In genomic region chrX:103248553-103248952, GRCh38 we compare ENCODE assay signal across 9 cellular contexts. TPM values are rescaled to one million over a fixed set of nuclear protein-coding genes. Genes with fewer than 3 reads are reported as not detected.
DNase-seq lines count a peak whose midpoint lies in the region; ATAC-seq, FAIRE-seq and TF ChIP-seq lines count a peak whose summit lies in the region.
"Had no signal": no experiment of that assay in that cellular context is flagged by ENCODE, and none has a peak within 500 bp of the region (broad histone marks: within the 10 kb centered on the region; RNA-seq: fewer than 3 reads in every experiment).

No MANE protein-coding gene starts in this region.

- RAD21 ChIA-PET in GM12878 (lab: Charles Lee; ENCODE audit: unreplicated experiment) = interaction anchor here (1.0 kb wide), 1 partner anchor 37 kb away, joined by 4 read pairs; no protein-coding TSS in a partner anchor

- no peak for TF ChIP-seq POLR2A in GM12878 (IDR thresholded peaks at IDR 0.05; ENCODE audit: low read depth, low read length)

- CTCF ChIA-PET in GM12878 (lab: Yijun Ruan, JAX) = interaction anchor here (0.9 to 2.0 kb wide), 4 partner anchors 10 to 216 kb away, joined by 3 to 11 read pairs (median 4); no protein-coding TSS in a partner anchor

- peaks cover under 1% of the 10 kb centered on the region; the same call in 1 of the 2 replicates for H3K4me1 ChIP-seq in GM12878 (ENCODE audit: control insufficient read depth, insufficient read depth, low read length)

- ATAC-seq in HG03354 (IDR thresholded peaks at IDR 0.05; ENCODE audit: poor library complexity, severe bottlenecking, unreplicated experiment) = peak; percentile 67
- ATAC-seq in GM12878 = peak; percentile 60; the same call in 2 of the 3 replicates
- no peak for ATAC-seq in naive B cell (ENCODE audit: low read depth in 2 of 2)
- ATAC-seq in HG03280 (IDR thresholded peaks at IDR 0.05; ENCODE audit: unreplicated experiment) = no peak
- no peak for ATAC-seq in left lobe of liver

- H3K36me3 ChIP-seq in GM12878 (ENCODE audit: control insufficient read depth in 2 of 2, insufficient read depth in 2 of 2, low read length in 1 of 2) = no peaks in the 10 kb centered on the region

- no peak for TF ChIP-seq EP300 in GM12878 (IDR thresholded peaks at IDR 0.05; ENCODE audit: borderline replicate concordance in 1 of 2, control insufficient read depth in 1 of 2, low read depth in 2 of 2, low read length in 2 of 2)

- TF ChIP-seq RAD21 in GM12878 (IDR thresholded peaks at IDR 0.05; ENCODE audit: insufficient read depth, low read depth, low read length) = peak; percentile 40

- no peaks in the 10 kb centered on the region; the same call in 1 of the 2 replicates for H4K20me1 ChIP-seq in GM12878 (ENCODE audit: control insufficient read depth, insufficient read depth)

- peaks cover 0 to 4% (median 0%) of the 10 kb centered on the region in 7 donors for H3K9me3 Mint-ChIP-seq in naive B cell

- H3K4me1 Mint-ChIP-seq in naive B cell = peaks cover 0 to 2% (median 2%) of the 10 kb centered on the region in 3 donors

- BruUV-seq in GM12878 (replicated peaks; lab: Mats Ljungman, UMichigan) = no TSS peak

- no peaks in the 10 kb centered on the region for H3K36me3 Mint-ChIP-seq in naive B cell

- SMC1A ChIA-PET in GM12878 (lab: Charles Lee; ENCODE audit: uncharacterized antibody, unreplicated experiment) = no interaction called here

- no peaks in the 10 kb centered on the region for H3K27me3 ChIP-seq in GM12878 (replicated peaks in 1 of 2; ENCODE audit: control insufficient read depth in 2 of 2, insufficient read depth in 2 of 2, low read length in 1 of 2)

- H3K4me2 ChIP-seq in GM12878 (ENCODE audit: control insufficient read depth, insufficient read depth) = no peak overlapping the region
- H3K4me2 ChIP-seq: BLaER1 treated with 17β-estradiol and CSF1 and Interleukin-3, amounts not matched to agents 10 nM and 100 nM had no signal

- no peak overlapping the region for H3K27ac Mint-ChIP-seq in naive B cell

- FAIRE-seq in GM12878 (lab: Jason Lieb, UNC) = no peak

- peak; percentile 27 to 37 (median 34); a peak in 3 of 6 replicates for TF ChIP-seq CTCF in GM12878 (IDR thresholded peaks at IDR 0.05 in 2 of 3, conservative IDR thresholded peaks at IDR 0.05 in 1 of 3; ENCODE audit: control insufficient read depth in 2 of 3, extremely low read depth in 1 of 3, insufficient read depth in 1 of 3, low read depth in 3 of 3, low read length in 3 of 3)

- no peaks in the 10 kb centered on the region for H3K9me3 ChIP-seq in GM12878 (replicated peaks; ENCODE audit: control insufficient read depth, insufficient read depth, low read length)
- H3K9me3 ChIP-seq: BLaER1 treated with 17β-estradiol and CSF1 and Interleukin-3, amounts not matched to agents 10 nM and 100 nM had no signal

- no peaks in the 10 kb centered on the region for H3K79me2 ChIP-seq in GM12878 (ENCODE audit: control insufficient read depth, insufficient read depth, low read length)

- peak; percentile 9 for DNase-seq in NCI-H1092 treated with DMSO at 0.1 percent for 48 hours (lab: John Stamatoyannopoulos, UW)
- no peak for DNase-seq in NCI-H1092 (lab: John Stamatoyannopoulos, UW)
- no peak for DNase-seq in GM12878 (ENCODE audit: low read depth, low spot score)
- peak; percentile 6 for DNase-seq in naive B cell
- DNase-seq in NK-92 (lab: John Stamatoyannopoulos, UW; ENCODE audit: unreplicated experiment) = no peak
- no peak for DNase-seq in left lobe of liver (ENCODE audit: low spot score)

- H3K4me3 Mint-ChIP-seq in naive B cell = peak overlapping the region in 1 of 8 donors; percentile 34

- H3K4me3 ChIP-seq in GM12878 = no peak overlapping the region
- H3K4me3 ChIP-seq: BLaER1 treated with 17β-estradiol and CSF1 and Interleukin-3, amounts not matched to agents 10 nM and 100 nM had no signal

- H3K27me3 Mint-ChIP-seq in naive B cell = peaks cover 0 to 9% (median 0%) of the 10 kb centered on the region in 3 donors

- H2AFZ ChIP-seq in GM12878 (ENCODE audit: control insufficient read depth, low read depth, low read length) = no peak overlapping the region

- in situ Hi-C loops in GM12878 (cut with MboI) = no loop called here

- H3K27ac ChIP-seq in GM12878 (ENCODE audit: control insufficient read depth, insufficient read depth) = no peak overlapping the region
- H3K27ac ChIP-seq: BLaER1 treated with 17β-estradiol and CSF1 and Interleukin-3, amounts not matched to agents 10 nM and 100 nM had no signal

- POLR2A ChIA-PET in GM12878 (lab: Charles Lee) = no interaction called here

- H3K9ac ChIP-seq in GM12878 (ENCODE audit: control insufficient read depth, insufficient read depth, low read length) = no peak overlapping the region
- H3K9ac ChIP-seq: BLaER1 treated with 17β-estradiol and CSF1 and Interleukin-3, amounts not matched to agents 10 nM and 100 nM had no signal

- intact Hi-C loops in GM12878 (cut with micrococcal nuclease; ENCODE audit: unreplicated experiment) = loop anchor here (2.0 kb wide), 1 partner anchor 38 kb away; no protein-coding TSS in a partner anchor

TF ChIP-seq in GM12878, 131 proteins besides CTCF, POLR2A, EP300 and RAD21 (continues in another document):
- TF ChIP-seq ASH2L (IDR thresholded peaks at IDR 0.05; ENCODE audit: borderline replicate concordance, low read depth) (no peak), CBX5 (IDR thresholded peaks at IDR 0.05; ENCODE audit: low read depth) (no peak)

RNA-seq across cellular contexts. Expression of gene TCEAL8, which starts 6.4 kb away (rescaled TPM):
- 6.1 and 8.9 TPM in 2 replicates for total RNA-seq in GM12878 (2013; cell fraction: nucleolus; rRNA removed)
- total RNA-seq in GM12878 (2014; rRNA removed) = 33.7 and 52.5 TPM in 2 replicates
- total RNA-seq in GM12878 (2014; rRNA removed; fragmentation: Illumina TruSeq; extraction: Trizol) = 63.0 and 65.6 TPM in 2 replicates
- 27.6 and 28.4 TPM in 2 replicates for total RNA-seq in GM12878 (2021)
- polyA plus RNA-seq in GM12878 (2011; ENCODE audit: low read depth) = 33.0 TPM
- polyA plus RNA-seq in GM12878 (2011; rRNA removed) = 55.8 and 83.2 TPM in 2 replicates
- polyA plus RNA-seq in GM12878 (2011; cell fraction: cytosol; rRNA removed) = 14.2 and 14.3 TPM in 2 replicates
- polyA plus RNA-seq in GM12878 (2011; cell fraction: nucleus; rRNA removed) = 12.6 TPM in 2 replicates
- 38.3 and 47.1 TPM in 2 replicates for polyA plus RNA-seq in GM12878 (2012)
- 69.2 and 95.7 TPM in 2 replicates for polyA plus RNA-seq in GM12878 (2014; fragmentation: Illumina TruSeq; extraction: Trizol)
- polyA plus RNA-seq in GM12878 (2014; fragmentation: Nextera tagmentation; extraction: Ambion mirVana) = 100 to 1,000 TPM in 1 of 2 experiments, 10 to 100 TPM in 1; 86.8 to 123 TPM
- 32.9 and 45.9 TPM in 2 replicates for polyA plus RNA-seq in GM12878 (2014; rRNA removed)
- polyA plus RNA-seq in GM12878 (2016; fragmentation: Nextera tagmentation; extraction: Ambion mirVana) = 10 to 100 TPM; 57.7 to 59.6 TPM
- polyA minus RNA-seq in GM12878 (2011; rRNA and poly(A)+ RNA removed) = 8.2 and 10.2 TPM in 2 replicates
- polyA minus RNA-seq in GM12878 (2011; cell fraction: cytosol; rRNA and poly(A)+ RNA removed) = 6.3 and 6.7 TPM in 2 replicates
- 3.6 TPM in 2 replicates for polyA minus RNA-seq in GM12878 (2011; cell fraction: nucleus; rRNA and poly(A)+ RNA removed)
- 10 to 100 TPM; 34.1 to 64.1 (median 53.4) TPM for polyA plus RNA-seq in naive B cell (ENCODE audit: low read depth in 6 of 6)
- 8.5 TPM for total RNA-seq in left lobe of liver

RNA-seq across cellular contexts. Expression of gene TCEAL5, which starts 28.0 kb away (rescaled TPM):
- not detected in 2 replicates for total RNA-seq in GM12878 (2013; cell fraction: nucleolus; rRNA removed)
- total RNA-seq in GM12878 (2014; rRNA removed) = not detected in 2 replicates
- not detected in 2 replicates for total RNA-seq in GM12878 (2014; rRNA removed; fragmentation: Illumina TruSeq; extraction: Trizol)
- not detected in 2 replicates for total RNA-seq in GM12878 (2021)
- polyA plus RNA-seq in GM12878 (2011; ENCODE audit: low read depth) = not detected
- polyA plus RNA-seq in GM12878 (2011; rRNA removed) = not detected in 2 replicates
- polyA plus RNA-seq in GM12878 (2011; cell fraction: cytosol; rRNA removed) = not detected in 2 replicates
- not detected in 2 replicates for polyA plus RNA-seq in GM12878 (2011; cell fraction: nucleus; rRNA removed)
- polyA plus RNA-seq in GM12878 (2012) = not detected in 2 replicates
- polyA plus RNA-seq in GM12878 (2014; fragmentation: Illumina TruSeq; extraction: Trizol) = not detected in 2 replicates
- polyA plus RNA-seq in GM12878 (2014; fragmentation: Nextera tagmentation; extraction: Ambion mirVana) = not detected
- not detected in 2 replicates for polyA plus RNA-seq in GM12878 (2014; rRNA removed)
- polyA plus RNA-seq in GM12878 (2016; fragmentation: Nextera tagmentation; extraction: Ambion mirVana) = not detected
- polyA minus RNA-seq in GM12878 (2011; rRNA and poly(A)+ RNA removed) = not detected in 2 replicates
- polyA minus RNA-seq in GM12878 (2011; cell fraction: cytosol; rRNA and poly(A)+ RNA removed) = not detected in 2 replicates
- not detected in 2 replicates for polyA minus RNA-seq in GM12878 (2011; cell fraction: nucleus; rRNA and poly(A)+ RNA removed)
- polyA plus RNA-seq in naive B cell (ENCODE audit: low read depth in 6 of 6) = not detected
- total RNA-seq in left lobe of liver = not detected

RNA-seq across cellular contexts. Expression of gene BEX4, which starts 33.6 kb away (rescaled TPM):
- 0.69 and 1.1 TPM in 2 replicates for total RNA-seq in GM12878 (2013; cell fraction: nucleolus; rRNA removed)
- total RNA-seq in GM12878 (2014; rRNA removed) (2.5 and 2.8 TPM in 2 replicates), GM12878 (2014; rRNA removed; fragmentation: Illumina TruSeq; extraction: Trizol) (2.3 and 2.4 TPM in 2 replicates), GM12878 (2021) (1.7 and 2.0 TPM in 2 replicates), left lobe of liver (1.8 TPM)
- polyA plus RNA-seq in GM12878 (2011; ENCODE audit: low read depth) = 13.3 TPM
- polyA plus RNA-seq in GM12878 (2011; rRNA removed) (0.79 and 1.4 TPM in 2 replicates), GM12878 (2014; fragmentation: Illumina TruSeq; extraction: Trizol) (3.2 and 4.4 TPM in 2 replicates), GM12878 (2014; fragmentation: Nextera tagmentation; extraction: Ambion mirVana) (1 to 10 TPM in 1 of 2 experiments, under 1 TPM in 1; 0.76 to 1.9 TPM), GM12878 (2014; rRNA removed) (2.5 and 2.9 TPM in 2 replicates), GM12878 (2016; fragmentation: Nextera tagmentation; extraction: Ambion mirVana) (1 to 10 TPM; 1.9 to 3.3 TPM), naive B cell (ENCODE audit: low read depth in 6 of 6) (100 to 1,000 TPM in 1 of 6 donors, 10 to 100 TPM in 5; 69.7 to 102 (median 78.0) TPM)
- polyA plus RNA-seq in GM12878 (2011; cell fraction: cytosol; rRNA removed) = 0.20 and 0.37 TPM in 2 replicates
- polyA plus RNA-seq in GM12878 (2011; cell fraction: nucleus; rRNA removed) = 0.37 and 0.39 TPM in 2 replicates
- 16.8 and 20.6 TPM in 2 replicates for polyA plus RNA-seq in GM12878 (2012)
- 0.29 and 0.52 TPM in 2 replicates for polyA minus RNA-seq in GM12878 (2011; rRNA and poly(A)+ RNA removed)
- polyA minus RNA-seq in GM12878 (2011; cell fraction: cytosol; rRNA and poly(A)+ RNA removed) = not detected in 2 replicates
- 0.24 TPM in 1 of 2 replicates, not detected in the other for polyA minus RNA-seq in GM12878 (2011; cell fraction: nucleus; rRNA and poly(A)+ RNA removed)

Comparison
In these comparisons a context has a peak if more than half of its experiments do, and no peak if none do; other contexts are left out.
1. DNase-seq: peak in NCI-H1092 treated with DMSO at 0.1 percent for 48 hours (single experiment) and naive B cell (single experiment); none in NCI-H1092 (single experiment), GM12878 (single experiment), NK-92 (single experiment) and left lobe of liver (single experiment).
2. ATAC-seq: peak in HG03354 (single experiment) and GM12878 (single experiment); none in naive B cell (0 of 2), HG03280 (single experiment) and left lobe of liver (single experiment).